8 cellular contexts compared by ENCODE assay signal in genomic region chr1:149927535-149928387, GRCh38. TPM values are rescaled to one million over a fixed set of nuclear protein-coding genes. Genes with fewer than 3 reads are reported as not detected.
DNase-seq lines count a peak whose midpoint lies in the region; ATAC-seq, FAIRE-seq and TF ChIP-seq lines count a peak whose summit lies in the region.

TSS of gene SF3B4 (minus strand) at chr1:149927803. CDS start at chr1:149927759, 44 bp downstream.

- H3K27ac ChIP-seq in DND-41 (ENCODE audit: low read length) (peak within 1 kb of the TSS; percentile 96), KOPT-K1 (ENCODE audit: low read depth, low read length, poor library complexity, severe bottlenecking) (peak within 1 kb of the TSS; percentile 87), muscle layer of duodenum (ENCODE audit: low read length) (peak within 1 kb of the TSS; percentile 97)

- FAIRE-seq in RCC 7860 (lab: Jason Lieb, UNC): peak; percentile 14

- peak within 1 kb of the TSS; percentile 78 for H3K4me2 ChIP-seq in DND-41 (ENCODE audit: insufficient read depth, low read length)

- H3K27me3 ChIP-seq in DND-41 (ENCODE audit: insufficient read depth, low read length, poor library complexity) (no peaks in the 10 kb centered on the region), muscle layer of duodenum (ENCODE audit: low read depth, low read length) (no peaks in the 10 kb centered on the region)

- H2AFZ ChIP-seq in DND-41 (ENCODE audit: low read depth, low read length): peak within 1 kb of the TSS; percentile 85

- peaks cover 45% of the 10 kb centered on the region for H3K36me3 ChIP-seq in DND-41 (ENCODE audit: insufficient read depth, low read length)
- H3K36me3 ChIP-seq in KOPT-K1 (ENCODE audit: insufficient read depth, low read length): peaks cover 43% of the 10 kb centered on the region
- peaks cover 50 to 62% of the 10 kb centered on the region in 2 donors for H3K36me3 ChIP-seq in muscle layer of duodenum (ENCODE audit: control insufficient read depth in 1 of 2, insufficient read depth in 2 of 2, low read length in 2 of 2)

- no peak for TF ChIP-seq CTCF in DND-41 (IDR thresholded peaks at IDR 0.05; ENCODE audit: borderline replicate concordance, extremely low read depth, low read length, poor library complexity, severe bottlenecking)

- H3K4me3 ChIP-seq in DND-41 (ENCODE audit: low read depth in 1 of 2, low read length in 2 of 2): peak within 1 kb of the TSS; percentile 94 to 95
- H3K4me3 ChIP-seq in muscle layer of duodenum (ENCODE audit: low read depth in 1 of 2, low read length in 2 of 2): peak within 1 kb of the TSS; percentile 86 to 88

- no peaks in the 10 kb centered on the region for H3K9me3 ChIP-seq in DND-41 (ENCODE audit: insufficient read depth, low read length, severe bottlenecking)
- H3K9me3 ChIP-seq in KOPT-K1 (ENCODE audit: insufficient read depth, low read length, poor library complexity, severe bottlenecking): no peaks in the 10 kb centered on the region
- H3K9me3 ChIP-seq in muscle layer of duodenum (ENCODE audit: control insufficient read depth in 1 of 2, low read length in 2 of 2): no peaks in the 10 kb centered on the region

- H3K4me1 ChIP-seq in DND-41 (ENCODE audit: insufficient read depth, low read length) (peaks cover 37% of the 10 kb centered on the region), muscle layer of duodenum (ENCODE audit: control insufficient read depth in 1 of 2, insufficient read depth in 2 of 2, low read length in 2 of 2) (peaks cover 13 to 28% of the 10 kb centered on the region in 2 donors)

- DNase-seq in DND-41 (peak; percentile 97), RCC 7860 (ENCODE audit: low spot score) (peak; percentile 83)
- DNase-seq in activated T-cell treated with anti-CD3 and anti-CD28 coated beads, Interleukin-2, amount 50 U/mL, for 48 hours: peak; percentile 93 to 96
- DNase-seq in stimulated activated CD8-positive, alpha-beta memory T cell treated with anti-CD3 and anti-CD28 coated beads, Interleukin-7, amount 100 ng/mL, for 24 hours (ENCODE audit: low read depth): peak; percentile 93

- H4K20me1 ChIP-seq in DND-41 (ENCODE audit: insufficient read depth, low read length): peaks cover 26% of the 10 kb centered on the region

- H3K9ac ChIP-seq in DND-41 (ENCODE audit: low read depth, low read length): peak within 1 kb of the TSS; percentile 91

- peak; percentile 95 for ATAC-seq in DND-41 (ENCODE audit: insufficient read depth, low read depth)
- peak; percentile 93 for ATAC-seq in GM21825 (IDR thresholded peaks at IDR 0.05; ENCODE audit: unreplicated experiment)
- peak; percentile 96 for ATAC-seq in esophagus mucosa

- peaks cover 33% of the 10 kb centered on the region for H3K79me2 ChIP-seq in DND-41 (ENCODE audit: insufficient read depth, low read length)

RNA-seq across cellular contexts. Expression of gene SF3B4, which starts in this region (rescaled TPM):
- 36.5 TPM for total RNA-seq in esophagus mucosa

Comparison
In these comparisons a context has a peak if more than half of its experiments do, and no peak if none do; other contexts are left out.
1. Peak in every context shown above with its lines: DNase-seq, ATAC-seq, H3K4me3 ChIP-seq and H3K27ac ChIP-seq.